8 cellular contexts compared by ENCODE assay signal in the genomic region with DNA sequence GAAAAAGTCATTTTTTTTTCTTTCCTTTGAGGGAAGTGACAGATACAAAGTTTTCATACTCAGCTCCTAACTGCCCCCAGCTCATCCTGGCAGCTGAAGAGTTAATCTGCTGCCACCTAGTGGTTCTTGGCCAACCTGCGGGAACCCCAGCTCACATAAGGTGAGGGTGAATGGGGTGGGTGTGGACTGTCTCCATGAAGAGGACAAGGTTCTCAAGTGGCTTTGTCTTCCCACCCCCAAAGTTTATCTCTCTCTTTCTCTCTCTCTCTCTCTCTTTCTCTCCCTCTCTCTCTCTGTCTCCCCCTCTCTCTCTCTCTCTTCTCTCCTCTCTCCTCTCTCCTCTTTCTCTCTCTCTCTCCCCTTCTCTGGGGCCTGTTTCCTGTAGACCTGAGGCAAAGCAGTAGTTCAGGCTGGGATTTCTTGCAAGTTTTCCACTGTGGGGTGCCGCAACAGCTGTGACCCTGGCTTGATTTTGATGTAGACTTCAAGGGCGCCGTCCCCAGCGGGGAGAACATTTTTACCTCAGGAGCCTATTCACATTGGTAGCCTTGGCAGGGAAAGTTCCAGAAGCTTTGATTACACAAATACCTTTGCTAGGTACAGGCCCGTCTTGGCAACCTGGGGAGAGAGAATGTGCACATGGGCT.
A peak's percentile ranks its signal among the peaks of the same experiment; 100 is the strongest.
DNase-seq lines count a peak whose midpoint lies in the region; ATAC-seq and TF ChIP-seq lines count a peak whose summit lies in the region.

No MANE protein-coding gene starts in this region.

- no peak overlapping the region for H3K27ac Mint-ChIP-seq in activated CD4-positive, alpha-beta T cell treated with anti-CD3 and anti-CD28 coated beads, Interleukin-2, amount 10 ng/mL, durations not matched to agents 7 days and 5 days
- H3K27ac Mint-ChIP-seq in naive B cell, result no peak overlapping the region

- no peak overlapping the region for H3K4me3 Mint-ChIP-seq in activated CD4-positive, alpha-beta T cell treated with anti-CD3 and anti-CD28 coated beads, Interleukin-2, amount 10 ng/mL, durations not matched to agents 7 days and 5 days
- H3K4me3 Mint-ChIP-seq in naive B cell, result no peak overlapping the region

- H3K36me3 Mint-ChIP-seq in activated CD4-positive, alpha-beta T cell treated with anti-CD3 and anti-CD28 coated beads, Interleukin-2, amount 10 ng/mL, durations not matched to agents 7 days and 5 days (ENCODE audit: low read depth), result no peaks in the 10 kb centered on the region
- H3K36me3 Mint-ChIP-seq in naive B cell, result no peaks in the 10 kb centered on the region

- no peaks in the 10 kb centered on the region for H3K27me3 ChIP-seq in thyroid gland

- intact Hi-C loops in thyroid gland (cut with DNase I), result no loop called here

- no peaks in the 10 kb centered on the region for H3K9me3 Mint-ChIP-seq in activated CD4-positive, alpha-beta T cell treated with anti-CD3 and anti-CD28 coated beads, Interleukin-2, amount 10 ng/mL, durations not matched to agents 7 days and 5 days
- no peaks in the 10 kb centered on the region for H3K9me3 Mint-ChIP-seq in naive B cell

- TF ChIP-seq POLR2A in thyroid gland (IDR thresholded peaks at IDR 0.05), result no peak

- H3K4me1 Mint-ChIP-seq in activated CD4-positive, alpha-beta T cell treated with anti-CD3 and anti-CD28 coated beads, Interleukin-2, amount 10 ng/mL, durations not matched to agents 7 days and 5 days, result no peaks in the 10 kb centered on the region
- no peaks in the 10 kb centered on the region for H3K4me1 Mint-ChIP-seq in naive B cell

- H3K4me1 ChIP-seq in thyroid gland, result no peaks in the 10 kb centered on the region

- TF ChIP-seq CTCF in thyroid gland (IDR thresholded peaks at IDR 0.05), result peak; percentile 35 to 78 (median 70)

- peak; percentile 97 for ATAC-seq in GM19351 (IDR thresholded peaks at IDR 0.05; ENCODE audit: unreplicated experiment)
- ATAC-seq in HG03460 (IDR thresholded peaks at IDR 0.05; ENCODE audit: unreplicated experiment), result peak; percentile 85
- ATAC-seq in naive B cell (ENCODE audit: low read depth in 2 of 2), result peak; percentile 37 to 58

- no peak overlapping the region for H3K4me3 ChIP-seq in thyroid gland (replicated peaks in 1 of 3)

- WGBS in thyroid gland, 2 donors, result 48 to 51% methylated on average over 6 of the region's 6 CpGs

- CTCF ChIA-PET in activated CD4-positive, alpha-beta T cell treated with anti-CD3 and anti-CD28 coated beads, Interleukin-2, amount 10 ng/mL, durations not matched to agents 7 days and 5 days (lab: Charles Lee), result interaction anchor here (0.6 to 1.8 kb wide), 5 partner anchors 8 to 539 kb away, joined by 3 to 8 read pairs (median 3); no protein-coding TSS in a partner anchor

- POLR2A ChIA-PET in activated CD4-positive, alpha-beta T cell treated with anti-CD3 and anti-CD28 coated beads, Interleukin-2, amount 10 ng/mL, durations not matched to agents 7 days and 5 days (lab: Charles Lee), result no interaction called here

- no peaks in the 10 kb centered on the region for H3K36me3 ChIP-seq in thyroid gland

- H3K27me3 Mint-ChIP-seq in activated CD4-positive, alpha-beta T cell treated with anti-CD3 and anti-CD28 coated beads, Interleukin-2, amount 10 ng/mL, durations not matched to agents 7 days and 5 days, result peaks cover 15% of the 10 kb centered on the region
- peaks cover 9 to 15% (median 13%) of the 10 kb centered on the region in 3 donors for H3K27me3 Mint-ChIP-seq in naive B cell

- no peaks in the 10 kb centered on the region for H3K9me3 ChIP-seq in thyroid gland

- DNase-seq in CD1c-positive myeloid dendritic cell (ENCODE audit: extremely low spot score) (peak; percentile 49), NCI-H524 treated with DMSO at 0.1 percent for 48 hours (lab: John Stamatoyannopoulos, UW) (peak; percentile 41), naive B cell (peak; percentile 12), thyroid gland (peak; percentile 66 to 67)
- peak; percentile 73 for DNase-seq in activated CD4-positive, alpha-beta T cell treated with anti-CD3 and anti-CD28 coated beads, Interleukin-2, amount 10 ng/mL, durations not matched to agents 7 days and 5 days
- DNase-seq in effector CD8-positive, alpha-beta T cell (lab: John Stamatoyannopoulos, UW), result peak; percentile 11

- no peak overlapping the region for H3K27ac ChIP-seq in thyroid gland

Comparison
In these comparisons a context has a peak if more than half of its experiments do, and no peak if none do; other contexts are left out.
1. DNase-seq: peak in every context shown above with its lines; median percentile 73 in activated CD4-positive, alpha-beta T cell treated with anti-CD3 and anti-CD28 coated beads, Interleukin-2, amount 10 ng/mL, durations not matched to agents 7 days and 5 days; 66 in thyroid gland; 49 in CD1c-positive myeloid dendritic cell; 41 in NCI-H524 treated with DMSO at 0.1 percent for 48 hours; 12 in naive B cell; 11 in effector CD8-positive, alpha-beta T cell.